In genomic region chr15:45146405-45146804, GRCh38 we compare ENCODE assay signal across 34 cellular contexts. TPM values are rescaled to one million over a fixed set of nuclear protein-coding genes. Genes with fewer than 3 reads are reported as not detected.
A peak's percentile ranks its signal among the peaks of the same experiment; 100 is the strongest.
DNase-seq lines count a peak whose midpoint lies in the region; ATAC-seq and TF ChIP-seq lines count a peak whose summit lies in the region.
"Had no signal": no experiment of that assay in that cellular context is flagged by ENCODE, and none has a peak within 500 bp of the region (broad histone marks: within the 10 kb centered on the region; RNA-seq: fewer than 3 reads in every experiment).

No MANE protein-coding gene starts in this region.

- intact Hi-C loops in upper lobe of right lung (cut with DNase I) (no loop called here), Caco-2 (cut with micrococcal nuclease; ENCODE audit: unreplicated experiment) (no loop called here)

- no peaks in the 10 kb centered on the region for H3K9me3 Mint-ChIP-seq in T-cell
- H3K9me3 Mint-ChIP-seq in Caco-2 (ENCODE audit: unreplicated experiment), result no peaks in the 10 kb centered on the region
- H3K9me3 Mint-ChIP-seq: activated B cell treated with CpG ODN at 0.5 μM for 24 hours; activated naive CD4-positive, alpha-beta T cell treated with anti-CD3 and anti-CD28 coated beads, Interleukin-2, amount 10 ng/mL, durations not matched to agents 7 days and 5 days; activated T-helper 1 cell treated with anti-CD3 and anti-CD28 coated beads, Interleukin-12 subunit alpha, Interleukin-12 subunit beta, Interleukin-2, Interleukin-4 antibody, amounts not matched to agents 30 ng/mL and 10 ng/mL and 1 ng/mL, durations not matched to agents 14 hours and 24 hours and 36 hours; CD4-positive, CD25-positive, alpha-beta regulatory T cell; IgD-negative memory B cell; natural killer cell treated with Interleukin-12 subunit alpha and Interleukin-12 subunit beta and Interleukin-15 and Interleukin-18, amount 100 ng/mL, for 72 hours had no signal

- peaks cover 6% of the 10 kb centered on the region for H3K27me3 ChIP-seq in osteoblast (ENCODE audit: insufficient read depth, low read length)
- H3K27me3 ChIP-seq in upper lobe of right lung, result no peaks in the 10 kb centered on the region
- H3K27me3 ChIP-seq in Caco-2 (replicated peaks; ENCODE audit: control insufficient read depth, insufficient read depth, low read length), result no peaks in the 10 kb centered on the region
- H3K27me3 ChIP-seq: ovary, right atrium auricular region had no signal

- H3K79me2 ChIP-seq in osteoblast (ENCODE audit: insufficient read depth, low read length), result no peaks in the 10 kb centered on the region

- POLR2A ChIA-PET in T-cell (lab: Charles Lee), result no interaction called here
- POLR2A ChIA-PET in Caco-2 (lab: Charles Lee), result interaction anchor here (1.0 kb wide), 1 partner anchor 28 kb away, joined by 4 read pairs; no protein-coding TSS in a partner anchor

- H3K4me3 ChIP-seq in fibroblast of villous mesenchyme (ENCODE audit: low read depth, low read length), result no peak overlapping the region
- H3K4me3 ChIP-seq in osteoblast (ENCODE audit: insufficient read depth, low read length), result no peak overlapping the region
- H3K4me3 ChIP-seq in upper lobe of right lung, result no peak overlapping the region
- no peak overlapping the region for H3K4me3 ChIP-seq in Caco-2 (ENCODE audit: low read depth, low read length)
- H3K4me3 ChIP-seq: coronary artery, esophagus muscularis mucosa, gastrocnemius medialis, ovary, right atrium auricular region had no signal

- H3K4me2 ChIP-seq in osteoblast (ENCODE audit: insufficient read depth, low read length), result no peak overlapping the region

- no peak overlapping the region for H2AFZ ChIP-seq in osteoblast (ENCODE audit: low read length)

- H3K9me3 ChIP-seq in osteoblast (ENCODE audit: low read depth, low read length), result no peaks in the 10 kb centered on the region
- no peaks in the 10 kb centered on the region for H3K9me3 ChIP-seq in upper lobe of right lung
- H3K9me3 ChIP-seq in Caco-2, result no peaks in the 10 kb centered on the region
- H3K9me3 ChIP-seq: esophagus muscularis mucosa, gastrocnemius medialis, ovary, right atrium auricular region had no signal

- no peak for TF ChIP-seq CTCF in fibroblast of villous mesenchyme (IDR thresholded peaks at IDR 0.05; ENCODE audit: insufficient read depth, low read depth, low read length)
- TF ChIP-seq CTCF in osteoblast (IDR thresholded peaks at IDR 0.05; ENCODE audit: extremely low read depth, low read depth, low read length), result no peak
- no peak for TF ChIP-seq CTCF in upper lobe of right lung (IDR thresholded peaks at IDR 0.05)
- TF ChIP-seq CTCF in Caco-2 (IDR thresholded peaks at IDR 0.05; ENCODE audit: insufficient read depth in 1 of 2, low read depth in 1 of 2, low read length in 1 of 2, severe bottlenecking in 1 of 2, unreplicated experiment in 1 of 2), result no peak

- H3K4me3 Mint-ChIP-seq in T-cell (no peak overlapping the region), Caco-2 (ENCODE audit: unreplicated experiment) (no peak overlapping the region)
- H3K4me3 Mint-ChIP-seq: activated B cell treated with CpG ODN at 0.5 μM for 24 hours; activated naive CD4-positive, alpha-beta T cell treated with anti-CD3 and anti-CD28 coated beads, Interleukin-2, amount 10 ng/mL, durations not matched to agents 7 days and 5 days; activated T-helper 1 cell treated with anti-CD3 and anti-CD28 coated beads, Interleukin-12 subunit alpha, Interleukin-12 subunit beta, Interleukin-2, Interleukin-4 antibody, amounts not matched to agents 30 ng/mL and 10 ng/mL and 1 ng/mL, durations not matched to agents 14 hours and 24 hours and 36 hours; IgD-negative memory B cell; natural killer cell treated with Interleukin-12 subunit alpha and Interleukin-12 subunit beta and Interleukin-15 and Interleukin-18, amount 100 ng/mL, for 72 hours had no signal

- ATAC-seq in upper lobe of right lung (peak; percentile 73), T-cell (replicated peaks in 1 of 4) (no peak), GM18873 (IDR thresholded peaks at IDR 0.05; ENCODE audit: low FRiP score, unreplicated experiment) (no peak)
- ATAC-seq: gastrocnemius medialis; natural killer cell treated with Interleukin-12 subunit alpha and Interleukin-12 subunit beta and Interleukin-15 and Interleukin-18, amount 100 ng/mL, for 72 hours had no signal

- H3K4me1 ChIP-seq in osteoblast (ENCODE audit: insufficient read depth, low read length) (peaks cover 17% of the 10 kb centered on the region), upper lobe of right lung (peaks cover 7% of the 10 kb centered on the region), Caco-2 (peaks cover 5% of the 10 kb centered on the region; the same call in 1 of the 2 replicates)
- H3K4me1 ChIP-seq: esophagus muscularis mucosa, gastrocnemius medialis, right atrium auricular region had no signal

- BruUV-seq in Caco-2 (replicated peaks; lab: Mats Ljungman, UMichigan), result no TSS peak

- DNase-seq in DMS53 (lab: John Stamatoyannopoulos, UW) (peak; percentile 27), DMS53 treated with DMSO at 0.1 percent for 48 hours (lab: John Stamatoyannopoulos, UW; ENCODE audit: unreplicated experiment) (no peak), fibroblast of villous mesenchyme (ENCODE audit: low read depth) (peak; percentile 4), osteoblast (ENCODE audit: insufficient read length, low spot score, missing footprints) (peak; percentile 76), upper lobe of right lung (peak; percentile 38), T-cell (no peak), Caco-2 (no peak)
- DNase-seq: activated B cell treated with CpG ODN at 0.5 μM for 24 hours; activated CD4-positive, alpha-beta T cell treated with anti-CD3 and anti-CD28 coated beads, Interleukin-2, amount 50 U/mL, for 48 hours; activated naive CD4-positive, alpha-beta T cell treated with anti-CD3 and anti-CD28 coated beads, Interleukin-2, amount 10 ng/mL, durations not matched to agents 7 days and 5 days; amniotic stem cell; CD4-positive, CD25-positive, alpha-beta regulatory T cell; effector memory CD4-positive, alpha-beta T cell; gastrocnemius medialis; NCI-H1092; NCI-H187; NCI-H2171 treated with DMSO at 0.1 percent for 48 hours; NCI-H510A treated with DMSO at 0.1 percent for 48 hours; ovary; SHP77 treated with DMSO at 0.1 percent for 48 hours; stimulated activated CD4-positive, alpha-beta T cell treated with anti-CD3 and anti-CD28 coated beads, Interleukin-12 subunit alpha, Interleukin-12 subunit beta, amount 100 ng/mL, for 4 hours; stimulated activated CD4-positive, alpha-beta T cell treated with anti-CD3 and anti-CD28 coated beads, Interleukin-4, amount 100 ng/mL, for 1 hour had no signal

- no peak overlapping the region for H3K27ac Mint-ChIP-seq in T-cell
- H3K27ac Mint-ChIP-seq in Caco-2 (ENCODE audit: unreplicated experiment), result no peak overlapping the region
- H3K27ac Mint-ChIP-seq: activated B cell treated with CpG ODN at 0.5 μM for 24 hours; activated naive CD4-positive, alpha-beta T cell treated with anti-CD3 and anti-CD28 coated beads, Interleukin-2, amount 10 ng/mL, durations not matched to agents 7 days and 5 days; activated T-helper 1 cell treated with anti-CD3 and anti-CD28 coated beads, Interleukin-12 subunit alpha, Interleukin-12 subunit beta, Interleukin-2, Interleukin-4 antibody, amounts not matched to agents 30 ng/mL and 10 ng/mL and 1 ng/mL, durations not matched to agents 14 hours and 24 hours and 36 hours; CD4-positive, CD25-positive, alpha-beta regulatory T cell; IgD-negative memory B cell; natural killer cell treated with Interleukin-12 subunit alpha and Interleukin-12 subunit beta and Interleukin-15 and Interleukin-18, amount 100 ng/mL, for 72 hours had no signal

- CTCF ChIA-PET in T-cell (lab: Charles Lee), result interaction anchor here in 1 of 2 donors (0.9 kb wide), 1 partner anchor 10 kb away, joined by 3 read pairs; no protein-coding TSS in a partner anchor
- CTCF ChIA-PET in Caco-2 (lab: Charles Lee), result interaction anchor here (1.0 kb wide), 1 partner anchor 28 kb away, joined by 3 read pairs; no protein-coding TSS in a partner anchor

- H3K4me1 Mint-ChIP-seq in T-cell (no peaks in the 10 kb centered on the region), Caco-2 (ENCODE audit: low read depth, unreplicated experiment) (peaks cover 6% of the 10 kb centered on the region)
- H3K4me1 Mint-ChIP-seq: activated B cell treated with CpG ODN at 0.5 μM for 24 hours; activated naive CD4-positive, alpha-beta T cell treated with anti-CD3 and anti-CD28 coated beads, Interleukin-2, amount 10 ng/mL, durations not matched to agents 7 days and 5 days; IgD-negative memory B cell had no signal

- H3K27ac ChIP-seq in osteoblast (ENCODE audit: low read depth, low read length), result no peak overlapping the region
- no peak overlapping the region for H3K27ac ChIP-seq in upper lobe of right lung
- H3K27ac ChIP-seq: 22Rv1, coronary artery, esophagus muscularis mucosa, gastrocnemius medialis, ovary, right atrium auricular region had no signal

- no peaks in the 10 kb centered on the region for H3K36me3 ChIP-seq in osteoblast (ENCODE audit: insufficient read depth, low read length)
- H3K36me3 ChIP-seq in upper lobe of right lung, result peaks cover 30% of the 10 kb centered on the region
- H3K36me3 ChIP-seq in Caco-2 (ENCODE audit: control insufficient read depth, insufficient read depth, low read length), result no peaks in the 10 kb centered on the region
- H3K36me3 ChIP-seq: gastrocnemius medialis, ovary, right atrium auricular region had no signal

- H3K36me3 Mint-ChIP-seq in T-cell (peaks cover 3% of the 10 kb centered on the region), Caco-2 (ENCODE audit: insufficient read depth, unreplicated experiment) (no peaks in the 10 kb centered on the region)
- H3K36me3 Mint-ChIP-seq: activated naive CD4-positive, alpha-beta T cell treated with anti-CD3 and anti-CD28 coated beads, Interleukin-2, amount 10 ng/mL, durations not matched to agents 7 days and 5 days; CD4-positive, CD25-positive, alpha-beta regulatory T cell; IgD-negative memory B cell; natural killer cell treated with Interleukin-12 subunit alpha and Interleukin-12 subunit beta and Interleukin-15 and Interleukin-18, amount 100 ng/mL, for 72 hours had no signal

- H4K20me1 ChIP-seq in osteoblast (ENCODE audit: insufficient read depth, low read length), result no peaks in the 10 kb centered on the region

- H3K27me3 Mint-ChIP-seq in T-cell (no peaks in the 10 kb centered on the region), Caco-2 (ENCODE audit: insufficient read depth, unreplicated experiment) (no peaks in the 10 kb centered on the region)
- H3K27me3 Mint-ChIP-seq: activated B cell treated with CpG ODN at 0.5 μM for 24 hours; CD4-positive, CD25-positive, alpha-beta regulatory T cell; natural killer cell treated with Interleukin-12 subunit alpha and Interleukin-12 subunit beta and Interleukin-15 and Interleukin-18, amount 100 ng/mL, for 72 hours had no signal

RNA-seq across cellular contexts. Expression of gene DUOX1, which starts 16.6 kb away (rescaled TPM):
- total RNA-seq in fibroblast of villous mesenchyme, result not detected in 2 replicates
- total RNA-seq in osteoblast, result under 0.01 and 0.29 TPM in 2 replicates
- 327 TPM for total RNA-seq in upper lobe of right lung
- total RNA-seq in T-cell, result under 1 TPM in 4 of 5 donors, not detected in 1; 0.21 to 0.67 (median 0.34) TPM
- total RNA-seq in Caco-2 (2022), result 0.14 and 0.56 TPM in 2 replicates
- total RNA-seq: CD4-positive, CD25-positive, alpha-beta regulatory T cell; H4 had no signal

RNA-seq across cellular contexts. Expression of gene DUOXA1, which starts 16.7 kb away (rescaled TPM):
- not detected in 2 replicates for total RNA-seq in fibroblast of villous mesenchyme
- 0.29 and 0.36 TPM in 2 replicates for total RNA-seq in osteoblast
- total RNA-seq in upper lobe of right lung, result 138 TPM
- total RNA-seq in T-cell, result 1 to 10 TPM in 2 of 5 donors, under 1 TPM in 3; 0.40 to 1.6 (median 0.91) TPM
- total RNA-seq in Caco-2 (2022), result 0.39 TPM in 1 of 2 replicates, not detected in the other
- total RNA-seq: activated T-helper 1 cell treated with anti-CD3 and anti-CD28 coated beads, Interleukin-12 subunit alpha, Interleukin-12 subunit beta, Interleukin-2, Interleukin-4 antibody, amounts not matched to agents 30 ng/mL and 10 ng/mL and 1 ng/mL, durations not matched to agents 14 hours and 24 hours and 36 hours; CD4-positive, CD25-positive, alpha-beta regulatory T cell; gastrocnemius medialis; H4; liver; natural killer cell treated with Interleukin-12 subunit alpha and Interleukin-12 subunit beta and Interleukin-15 and Interleukin-18, amount 100 ng/mL, for 72 hours had no signal

RNA-seq across cellular contexts. Expression of gene DUOXA2, which starts 32.3 kb away (rescaled TPM):
- total RNA-seq in fibroblast of villous mesenchyme (not detected in 2 replicates), osteoblast (not detected in 2 replicates), upper lobe of right lung (not detected), T-cell (not detected), Caco-2 (2022) (1.5 and 1.6 TPM in 2 replicates)
- total RNA-seq: activated B cell treated with CpG ODN at 0.5 μM for 24 hours; activated T-helper 1 cell treated with anti-CD3 and anti-CD28 coated beads, Interleukin-12 subunit alpha, Interleukin-12 subunit beta, Interleukin-2, Interleukin-4 antibody, amounts not matched to agents 30 ng/mL and 10 ng/mL and 1 ng/mL, durations not matched to agents 14 hours and 24 hours and 36 hours; CD4-positive, CD25-positive, alpha-beta regulatory T cell; gastrocnemius medialis; H4; liver; mononuclear cell; right atrium auricular region; subcutaneous adipose tissue had no signal

RNA-seq across cellular contexts. Expression of gene DUOX2, which starts 32.4 kb away (rescaled TPM):
- total RNA-seq in fibroblast of villous mesenchyme (not detected in 2 replicates), osteoblast (under 0.01 TPM in 1 of 2 replicates, not detected in the other), upper lobe of right lung (3.8 TPM), T-cell (under 1 TPM in 3 of 5 donors, not detected in 2; 0.10 to 0.16 (median 0.12) TPM), Caco-2 (2022) (6.9 and 8.3 TPM in 2 replicates)
- total RNA-seq: activated B cell treated with CpG ODN at 0.5 μM for 24 hours; activated T-helper 1 cell treated with anti-CD3 and anti-CD28 coated beads, Interleukin-12 subunit alpha, Interleukin-12 subunit beta, Interleukin-2, Interleukin-4 antibody, amounts not matched to agents 30 ng/mL and 10 ng/mL and 1 ng/mL, durations not matched to agents 14 hours and 24 hours and 36 hours; CD4-positive, CD25-positive, alpha-beta regulatory T cell; gastrocnemius medialis had no signal

RNA-seq across cellular contexts. Expression of gene SHF, which starts 41.4 kb away (rescaled TPM):
- total RNA-seq in fibroblast of villous mesenchyme (2.3 and 2.6 TPM in 2 replicates), osteoblast (3.3 and 4.1 TPM in 2 replicates), upper lobe of right lung (7.1 TPM), T-cell (1 to 10 TPM; 5.1 to 6.5 (median 5.6) TPM), Caco-2 (2022) (11.9 and 12.9 TPM in 2 replicates)

Comparison
In these comparisons a context has a peak if more than half of its experiments do, and no peak if none do; other contexts are left out.
1. DNase-seq: peak in DMS53 (single experiment), fibroblast of villous mesenchyme (single experiment), osteoblast (single experiment) and upper lobe of right lung (single experiment); none in DMS53 treated with DMSO at 0.1 percent for 48 hours (single experiment), T-cell (0 of 34) and Caco-2 (0 of 2).
2. RNA of gene DUOX1, which starts 16.6 kb away (total RNA-seq): 327 TPM in upper lobe of right lung (single experiment); 0.21 to 0.67 TPM in T-cell, 0.14 to 0.56 TPM in Caco-2, not detected in fibroblast of villous mesenchyme and under 0.01 to 0.29 TPM in osteoblast; every median in the first group is over 100 times any median in the second.
3. RNA of gene DUOXA1, which starts 16.7 kb away (total RNA-seq): 138 TPM in upper lobe of right lung (single experiment); 0.40 to 1.6 TPM in T-cell, 0.29 to 0.36 TPM in osteoblast, 0.39 TPM in Caco-2 and not detected in fibroblast of villous mesenchyme; every median in the first group is over 10 times any median in the second.